In the genomic region with DNA sequence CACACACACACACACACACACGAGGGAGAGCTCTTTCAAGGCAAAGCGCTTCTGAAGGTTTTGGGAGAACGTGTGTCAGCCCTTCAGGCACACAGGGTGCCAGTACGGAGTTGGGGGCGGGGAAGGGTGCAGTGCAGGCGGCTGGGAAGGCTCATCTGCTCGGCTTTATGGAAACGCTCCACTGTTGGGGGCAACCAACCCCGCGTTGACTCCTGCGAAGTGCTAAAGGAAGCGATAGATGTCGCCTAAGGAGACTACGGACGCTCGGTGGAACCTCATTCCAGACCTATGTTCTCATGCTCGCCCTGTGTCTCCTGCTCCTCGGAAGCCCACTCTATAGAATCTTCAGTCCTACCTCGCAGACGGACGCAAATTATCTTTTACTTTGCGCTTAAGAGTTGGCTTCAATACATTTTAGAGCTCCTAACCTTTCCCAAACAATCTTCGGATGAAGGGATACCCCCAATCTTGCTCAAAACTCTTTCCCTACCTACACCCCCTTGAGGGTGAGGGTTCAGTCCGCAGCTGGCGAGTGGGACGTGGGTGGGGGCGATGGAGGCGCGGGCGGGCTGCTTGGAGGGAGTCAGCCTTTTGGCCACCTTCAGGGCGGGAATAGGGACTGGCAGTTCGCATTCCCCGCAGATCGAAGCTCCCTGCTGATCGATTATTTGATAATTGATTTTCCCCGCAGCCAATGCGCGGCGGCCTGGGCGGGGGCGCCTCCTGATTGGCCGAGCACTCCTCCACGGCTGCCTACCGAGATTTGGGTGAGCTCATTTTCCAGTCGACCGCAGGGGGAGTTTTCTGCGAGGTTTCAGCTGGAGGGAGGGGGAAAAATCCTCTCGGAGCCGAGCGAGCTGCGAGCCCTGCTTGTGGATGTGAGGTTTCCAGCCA, we compare ENCODE assay signal across 8 cellular contexts. TPM values are rescaled to one million over a fixed set of nuclear protein-coding genes. Genes with fewer than 3 reads are reported as not detected.
DNase-seq lines count a peak whose midpoint lies in the region; ATAC-seq and TF ChIP-seq lines count a peak whose summit lies in the region.

No MANE protein-coding gene starts in this region.

- peak; percentile 93 for DNase-seq in COR-L47 (lab: John Stamatoyannopoulos, UW)
- DNase-seq in Jurkat, Clone E6-1 (ENCODE audit: low read depth, low spot score) = peak; percentile 41
- DNase-seq in OCI-M1 (lab: John Stamatoyannopoulos, UW) = peak; percentile 62
- no peak for DNase-seq in central memory CD8-positive, alpha-beta T cell (ENCODE audit: low spot score in 2 of 2)
- peak; percentile 86 to 94 for DNase-seq in psoas muscle

- H3K9me3 ChIP-seq in iPS-15b (ENCODE audit: control insufficient read depth, insufficient read depth, low read length) (no peaks in the 10 kb centered on the region), psoas muscle (no peaks in the 10 kb centered on the region)

- peak overlapping the region; percentile 48 for H3K4me3 ChIP-seq in Jurkat, Clone E6-1 (ENCODE audit: low read length)
- H3K4me3 ChIP-seq in iPS-15b (ENCODE audit: low read depth, low read length) (peak overlapping the region; percentile 74), psoas muscle (peak overlapping the region; percentile 70)

- intact Hi-C loops in psoas muscle (cut with DNase I) = loop anchor here (2.0 to 10.0 kb wide), 5 partner anchors 144 to 1219 kb away; a partner anchor contains a TSS

- peak overlapping the region; percentile 78 for H3K4me3 Mint-ChIP-seq in central memory CD8-positive, alpha-beta T cell

- H3K27me3 ChIP-seq in iPS-15b (ENCODE audit: control insufficient read depth, insufficient read depth, low read length) (peaks cover 96% of the 10 kb centered on the region), psoas muscle (ENCODE audit: insufficient read depth in 3 of 3, low read length in 2 of 3) (peaks cover 0 to 7% (median 0%) of the 10 kb centered on the region in 3 donors)

- peak overlapping the region; percentile 92 for H3K27ac ChIP-seq in psoas muscle

- peaks cover 79% of the 10 kb centered on the region for H3K27me3 Mint-ChIP-seq in central memory CD8-positive, alpha-beta T cell

- H3K4me1 ChIP-seq in iPS-15b (ENCODE audit: control insufficient read depth, insufficient read depth, low read length) (peaks cover 15% of the 10 kb centered on the region), psoas muscle (no peaks in the 10 kb centered on the region)

- H3K36me3 ChIP-seq in iPS-15b (ENCODE audit: control insufficient read depth, insufficient read depth, low read length) (no peaks in the 10 kb centered on the region), psoas muscle (ENCODE audit: insufficient read depth in 1 of 2, low read depth in 1 of 2) (no peaks in the 10 kb centered on the region)

- 1 to 2% (median 1%) methylated on average over 49 to 51 of the region's 51 CpGs for WGBS in psoas muscle, 3 donors

- no peak overlapping the region for H3K9ac ChIP-seq in iPS-15b (ENCODE audit: low read depth, low read length)

- peaks cover 22% of the 10 kb centered on the region for H3K4me1 Mint-ChIP-seq in central memory CD8-positive, alpha-beta T cell

- no peaks in the 10 kb centered on the region for H3K36me3 Mint-ChIP-seq in central memory CD8-positive, alpha-beta T cell (ENCODE audit: insufficient read depth)

- H3K27ac Mint-ChIP-seq in central memory CD8-positive, alpha-beta T cell (ENCODE audit: low read depth) = no peak overlapping the region

- ATAC-seq in central memory CD8-positive, alpha-beta T cell (replicated peaks; ENCODE audit: extremely low read depth, poor library complexity, severe bottlenecking) = no peak
- ATAC-seq in psoas muscle (peak; percentile 81 to 88 (median 83)), GM18909 (IDR thresholded peaks at IDR 0.05; ENCODE audit: poor library complexity, unreplicated experiment) (no peak), GM18498 (IDR thresholded peaks at IDR 0.05; ENCODE audit: unreplicated experiment) (no peak)

- no peak for TF ChIP-seq CTCF in psoas muscle (IDR thresholded peaks at IDR 0.05)

- no peaks in the 10 kb centered on the region for H3K9me3 Mint-ChIP-seq in central memory CD8-positive, alpha-beta T cell

RNA-seq across cellular contexts. Expression of a gene that starts 1.9 kb away (rescaled TPM):
- not detected for polyA plus RNA-seq in Jurkat, Clone E6-1 (2012; ENCODE audit: insufficient read depth, insufficient read length)
- total RNA-seq in psoas muscle = 1 to 10 TPM in 3 of 4 donors, under 1 TPM in 1; 0.77 to 6.8 (median 4.0) TPM
- polyA plus RNA-seq in psoas muscle = 1 to 10 TPM; 2.0 to 5.3 (median 2.1) TPM

Comparison
In these comparisons a context has a peak if more than half of its experiments do, and no peak if none do; other contexts are left out.
1. DNase-seq: peak in COR-L47 (single experiment), Jurkat, Clone E6-1 (single experiment), OCI-M1 (single experiment) and psoas muscle (2 of 2); none in central memory CD8-positive, alpha-beta T cell (0 of 2).
2. ATAC-seq: peak in psoas muscle (4 of 4); none in central memory CD8-positive, alpha-beta T cell (single experiment), GM18909 (single experiment) and GM18498 (single experiment).
3. Peak in every context shown above with its lines, with median percentiles within 50 percentile points of each other: H3K4me3 ChIP-seq.